ENCODE assay signal across 8 cellular contexts in genomic region chr4:119628281-119629141, GRCh38. TPM values are rescaled to one million over a fixed set of nuclear protein-coding genes. Genes with fewer than 3 reads are reported as not detected.
DNase-seq lines count a peak whose midpoint lies in the region; ATAC-seq and TF ChIP-seq lines count a peak whose summit lies in the region.

TSS of gene PDE5A (minus strand) at chr4:119628804. CDS start at chr4:119628671, 133 bp downstream.

- H4K91ac ChIP-seq in H9 (ENCODE audit: insufficient read length, low read depth, low read length): no peak within 1 kb of the TSS

- H4K8ac ChIP-seq in H9 (replicated peaks; ENCODE audit: insufficient read length, low read depth, low read length): no peak within 1 kb of the TSS

- H3K27ac ChIP-seq in H9 (ENCODE audit: insufficient read length, low read depth, low read length): no peak within 1 kb of the TSS
- H3K27ac ChIP-seq in osteoblast (ENCODE audit: low read depth, low read length): peak within 1 kb of the TSS; percentile 87
- H3K27ac ChIP-seq in thoracic aorta: peak within 1 kb of the TSS; percentile 96 to 97

- peak within 1 kb of the TSS; percentile 79 for H3K4me2 ChIP-seq in H9 (ENCODE audit: insufficient read depth, insufficient read length, low read length)
- H3K4me2 ChIP-seq in osteoblast (ENCODE audit: insufficient read depth, low read length): peak within 1 kb of the TSS; percentile 91

- no peak within 1 kb of the TSS for H3K23ac ChIP-seq in H9 (ENCODE audit: insufficient read length, low read depth, low read length)

- H4K20me1 ChIP-seq in H9 (ENCODE audit: control insufficient read depth, insufficient read depth, insufficient read length) (no peaks in the 10 kb centered on the region), osteoblast (ENCODE audit: insufficient read depth, low read length) (peaks cover 11% of the 10 kb centered on the region)

- H2BK15ac ChIP-seq in H9 (ENCODE audit: low read depth, low read length): no peak within 1 kb of the TSS

- no peak within 1 kb of the TSS for H2BK12ac ChIP-seq in H9 (ENCODE audit: insufficient read length, low read depth, low read length)

- H3K4me3 Mint-ChIP-seq in H9: peak within 1 kb of the TSS; percentile 86 to 95
- peak within 1 kb of the TSS; percentile 91 for H3K4me3 Mint-ChIP-seq in activated naive CD4-positive, alpha-beta T cell treated with anti-CD3 and anti-CD28 coated beads, Interleukin-2, amount 50 U/mL, for 24 hours

- H3K4ac ChIP-seq in H9 (ENCODE audit: low read depth, low read length): no peak within 1 kb of the TSS

- H3K18ac ChIP-seq in H9 (ENCODE audit: insufficient read length, low read depth, low read length): peak within 1 kb of the TSS; percentile 83

- H2BK20ac ChIP-seq in H9 (ENCODE audit: low read depth, low read length, poor library complexity, severe bottlenecking): no peak within 1 kb of the TSS

- peaks cover 9 to 19% of the 10 kb centered on the region in 2 experiments for H3K4me1 Mint-ChIP-seq in H9
- H3K4me1 Mint-ChIP-seq in activated naive CD4-positive, alpha-beta T cell treated with anti-CD3 and anti-CD28 coated beads, Interleukin-2, amount 50 U/mL, for 24 hours: peaks cover 21% of the 10 kb centered on the region

- no peaks in the 10 kb centered on the region for H3K79me2 ChIP-seq in H9 (ENCODE audit: insufficient read depth, low read length)
- H3K79me2 ChIP-seq in osteoblast (ENCODE audit: insufficient read depth, low read length): peaks cover 38% of the 10 kb centered on the region

- peaks cover 2% of the 10 kb centered on the region; the same call in 1 of the 2 replicates for H3K27me3 Mint-ChIP-seq in H9 (ENCODE audit: low read depth)
- peaks cover 6% of the 10 kb centered on the region for H3K27me3 Mint-ChIP-seq in activated naive CD4-positive, alpha-beta T cell treated with anti-CD3 and anti-CD28 coated beads, Interleukin-2, amount 50 U/mL, for 24 hours

- H2BK5ac ChIP-seq in H9 (ENCODE audit: insufficient read length, low read length): no peak within 1 kb of the TSS

- H3K9me3 ChIP-seq in H9 (ENCODE audit: control insufficient read depth, low read depth, low read length): no peaks in the 10 kb centered on the region
- H3K9me3 ChIP-seq in osteoblast (ENCODE audit: low read depth, low read length): no peaks in the 10 kb centered on the region
- H3K9me3 ChIP-seq in thoracic aorta: no peaks in the 10 kb centered on the region

- no peak within 1 kb of the TSS for H3K56ac ChIP-seq in H9 (ENCODE audit: insufficient read length, low read depth, low read length)

- H4K5ac ChIP-seq in H9 (ENCODE audit: insufficient read length, low read depth, low read length): no peak within 1 kb of the TSS

- no peaks in the 10 kb centered on the region for H3K36me3 Mint-ChIP-seq in H9 (ENCODE audit: insufficient read depth in 1 of 3, low read depth in 3 of 3)
- no peaks in the 10 kb centered on the region for H3K36me3 Mint-ChIP-seq in activated naive CD4-positive, alpha-beta T cell treated with anti-CD3 and anti-CD28 coated beads, Interleukin-2, amount 50 U/mL, for 24 hours

- H3K23me2 ChIP-seq in H9 (ENCODE audit: insufficient read length, low read depth, low read length, poor library complexity, severe bottlenecking): peaks cover 10% of the 10 kb centered on the region

- WGBS in H9 (ENCODE audit: extremely low coverage, insufficient read length, low lambda C conversion rate): no CpG with 5 or more reads among the region's 65 CpGs

- H3K9ac ChIP-seq in H9 (ENCODE audit: extremely low read depth, insufficient read length, low read length): peak within 1 kb of the TSS; percentile 68

- peak within 1 kb of the TSS; percentile 17 for H2AFZ ChIP-seq in H9 (ENCODE audit: low read length)
- peak within 1 kb of the TSS; percentile 92 for H2AFZ ChIP-seq in osteoblast (ENCODE audit: low read length)

- H3K4me1 ChIP-seq in H9 (ENCODE audit: insufficient read depth, low read length) (no peaks in the 10 kb centered on the region; the same call in 1 of the 2 replicates), osteoblast (ENCODE audit: insufficient read depth, low read length) (peaks cover 24% of the 10 kb centered on the region), thoracic aorta (ENCODE audit: control insufficient read depth in 1 of 2, low read depth in 2 of 2) (peaks cover 4 to 32% of the 10 kb centered on the region in 2 donors)

- peaks cover 11% of the 10 kb centered on the region for H3K36me3 ChIP-seq in osteoblast (ENCODE audit: insufficient read depth, low read length)
- H3K36me3 ChIP-seq in thoracic aorta: no peaks in the 10 kb centered on the region

- H3K27ac Mint-ChIP-seq in H9: peak within 1 kb of the TSS; percentile 85 to 97 (median 88); a peak in 5 of 7 replicates
- no peak within 1 kb of the TSS for H3K27ac Mint-ChIP-seq in activated naive CD4-positive, alpha-beta T cell treated with anti-CD3 and anti-CD28 coated beads, Interleukin-2, amount 50 U/mL, for 24 hours

- no peak within 1 kb of the TSS for H3T11ph ChIP-seq in H9 (ENCODE audit: low read length)

- peak; percentile 62 for ATAC-seq in thoracic aorta (ENCODE audit: insufficient number of reproducible peaks, low FRiP score, low read depth)

- intact Hi-C loops in head of caudate nucleus (cut with DNase I): no loop called here

- DNase-seq in ELR (ENCODE audit: low read depth): peak; percentile 77
- peak; percentile 98 for DNase-seq in H9
- peak; percentile 85 for DNase-seq in M059J (ENCODE audit: low read depth)
- DNase-seq in SK-N-DZ (ENCODE audit: low spot score): peak; percentile 74
- peak; percentile 30 to 88 (median 78) for DNase-seq in head of caudate nucleus
- DNase-seq in osteoblast (ENCODE audit: insufficient read length, low spot score, missing footprints): peak; percentile 93
- peak; percentile 33 for DNase-seq in thoracic aorta (ENCODE audit: low spot score)

- peak within 1 kb of the TSS; percentile 79 for H3K14ac ChIP-seq in H9 (ENCODE audit: insufficient read depth, low read length)

- TF ChIP-seq CTCF in H9 (conservative IDR thresholded peaks at IDR 0.05) (peak; percentile 89), osteoblast (IDR thresholded peaks at IDR 0.05; ENCODE audit: extremely low read depth, low read depth, low read length) (peak; percentile 55), thoracic aorta (IDR thresholded peaks at IDR 0.05) (peak; percentile 85)

- H3K9me3 Mint-ChIP-seq in H9: no peaks in the 10 kb centered on the region
- no peaks in the 10 kb centered on the region for H3K9me3 Mint-ChIP-seq in activated naive CD4-positive, alpha-beta T cell treated with anti-CD3 and anti-CD28 coated beads, Interleukin-2, amount 50 U/mL, for 24 hours

- H2BK120ac ChIP-seq in H9 (ENCODE audit: low read depth, low read length, poor library complexity, severe bottlenecking): no peak within 1 kb of the TSS

- no peaks in the 10 kb centered on the region for H3K79me1 ChIP-seq in H9 (ENCODE audit: insufficient read depth, low read depth, low read length, poor library complexity, severe bottlenecking)

- H3K27me3 ChIP-seq in H9 (ENCODE audit: insufficient read depth, low read length): no peaks in the 10 kb centered on the region
- no peaks in the 10 kb centered on the region for H3K27me3 ChIP-seq in osteoblast (ENCODE audit: insufficient read depth, low read length)
- H3K27me3 ChIP-seq in thoracic aorta (replicated peaks; ENCODE audit: insufficient read depth): no peaks in the 10 kb centered on the region

- H3K4me3 ChIP-seq in osteoblast (ENCODE audit: insufficient read depth, low read length): peak within 1 kb of the TSS; percentile 94
- peak within 1 kb of the TSS; percentile 85 for H3K4me3 ChIP-seq in thoracic aorta

- no peak within 1 kb of the TSS for H2AK5ac ChIP-seq in H9 (ENCODE audit: insufficient read length, low read length)

RNA-seq across cellular contexts. Expression of gene PDE5A, which starts in this region (rescaled TPM):
- total RNA-seq in H9 (2021) (14.8 and 15.7 TPM in 2 replicates), osteoblast (140 and 157 TPM in 2 replicates), thoracic aorta (100 to 1,000 TPM; 158 to 223 TPM)
- 42.0 and 51.5 TPM in 2 replicates for total RNA-seq in M059J (2014; rRNA removed; shearing (Covaris generic))
- 2.5 TPM in 2 replicates for polyA plus RNA-seq in SK-N-DZ (2014; cell fraction: cytosol; rRNA removed)
- polyA plus RNA-seq in SK-N-DZ (2014; cell fraction: nucleus; rRNA removed): 3.9 and 4.9 TPM in 2 replicates

Comparison
In these comparisons a context has a peak if more than half of its experiments do, and no peak if none do; other contexts are left out.
1. DNase-seq: peak in every context shown above with its lines; median percentile 98 in H9; 93 in osteoblast; 85 in M059J; 78 in head of caudate nucleus; 77 in ELR; 74 in SK-N-DZ; 33 in thoracic aorta.